ENCODE assay signal across 8 cellular contexts in genomic region chr10:6473901-6474370, GRCh38.
DNase-seq lines count a peak whose midpoint lies in the region; ATAC-seq lines count a peak whose summit lies in the region.

No MANE protein-coding gene starts in this region.

- DNase-seq in RPMI7951 (ENCODE audit: low read depth) = peak; percentile 67
- no peak for DNase-seq in epithelial cell of prostate (ENCODE audit: low read depth, low spot score)
- DNase-seq in mesenteric fat pad (ENCODE audit: low spot score) = no peak
- no peak for DNase-seq in NCI-H1436 (lab: John Stamatoyannopoulos, UW)
- no peak for DNase-seq in HPDE6-E6E7 (ENCODE audit: extremely low spot score)
- DNase-seq in SW480 (ENCODE audit: low spot score) = no peak

- peak overlapping the region; percentile 14 for H3K27ac ChIP-seq in epithelial cell of prostate

- ATAC-seq in GM18498 (IDR thresholded peaks at IDR 0.05; ENCODE audit: unreplicated experiment) (peak; percentile 78), HG02610 (IDR thresholded peaks at IDR 0.05; ENCODE audit: unreplicated experiment) (peak; percentile 77)
